28 cellular contexts compared by ENCODE assay signal in the genomic region with DNA sequence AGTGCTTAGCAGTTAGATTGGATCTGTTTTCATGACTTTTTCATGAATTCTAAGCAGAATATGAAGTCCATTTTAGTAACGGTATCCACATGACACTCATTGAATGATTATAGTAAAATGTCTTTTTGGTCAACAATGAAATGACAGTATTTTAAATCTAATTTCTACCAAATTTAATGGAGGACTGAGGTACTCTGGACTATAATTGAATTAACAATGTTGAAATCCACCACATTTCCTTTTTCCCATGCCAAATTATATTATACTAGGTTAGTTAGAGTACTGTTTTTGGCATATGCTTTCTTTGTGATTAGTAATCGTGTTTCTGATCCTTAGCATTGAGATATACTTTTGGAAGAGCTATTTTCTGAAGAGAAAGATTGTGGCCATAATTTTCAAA. TPM values are rescaled to one million over a fixed set of nuclear protein-coding genes. Genes with fewer than 3 reads are reported as not detected.
DNase-seq lines count a peak whose midpoint lies in the region; ATAC-seq, FAIRE-seq and TF ChIP-seq lines count a peak whose summit lies in the region.
"Had no signal": no experiment of that assay in that cellular context is flagged by ENCODE, and none has a peak within 500 bp of the region (broad histone marks: within the 10 kb centered on the region; RNA-seq: fewer than 3 reads in every experiment).

No MANE protein-coding gene starts in this region.

- intact Hi-C loops in activated CD4-positive, alpha-beta T cell treated with anti-CD3 and anti-CD28 coated beads for 36 hours (cut with DNase I, micrococcal nuclease): no loop called here
- intact Hi-C loops in CD4-positive, alpha-beta memory T cell (cut with micrococcal nuclease): no loop called here
- intact Hi-C loops in activated T-helper 2 cell treated with anti-CD3 and anti-CD28 coated beads, Interferon-gamma antibody, Interleukin-2, Interleukin-4, amounts not matched to agents 10 μg/mL and 5 μg/mL and 100 μg/mL, durations not matched to agents 14 hours and 24 hours and 36 hours (cut with micrococcal nuclease): no loop called here

- no peak for FAIRE-seq in GM12892 (lab: Jason Lieb, UNC)
- FAIRE-seq: D721Med, H1 had no signal

- peaks cover 62% of the 10 kb centered on the region for H3K4me1 Mint-ChIP-seq in activated CD4-positive, alpha-beta T cell treated with anti-CD3 and anti-CD28 coated beads for 36 hours
- H3K4me1 Mint-ChIP-seq in CD4-positive, alpha-beta memory T cell: peaks cover 52 to 79% (median 62%) of the 10 kb centered on the region in 4 donors
- H3K4me1 Mint-ChIP-seq in activated T-helper 2 cell treated with anti-CD3 and anti-CD28 coated beads, Interferon-gamma antibody, Interleukin-2, Interleukin-4, amounts not matched to agents 10 μg/mL and 5 μg/mL and 100 μg/mL, durations not matched to agents 14 hours and 24 hours and 36 hours (ENCODE audit: low read depth): peaks cover 41% of the 10 kb centered on the region
- peaks cover 30 to 72% (median 64%) of the 10 kb centered on the region in 4 donors for H3K4me1 Mint-ChIP-seq in naive thymus-derived CD8-positive, alpha-beta T cell

- no peak overlapping the region for H3K27ac ChIP-seq in CD4-positive, alpha-beta memory T cell (ENCODE audit: low read depth, low read length)
- H3K27ac ChIP-seq: brain microvascular endothelial cell, colonic mucosa, ovary, tibial artery had no signal

- no peak overlapping the region for H3K4me3 ChIP-seq in CD4-positive, alpha-beta memory T cell (ENCODE audit: low read length in 2 of 2)
- H3K4me3 ChIP-seq: colonic mucosa, ovary, spleen, tibial artery had no signal

- H3K36me3 Mint-ChIP-seq in activated CD4-positive, alpha-beta T cell treated with anti-CD3 and anti-CD28 coated beads for 36 hours (ENCODE audit: low read depth): peaks cover 40% of the 10 kb centered on the region
- peaks cover 15 to 41% of the 10 kb centered on the region in 2 donors for H3K36me3 Mint-ChIP-seq in CD4-positive, alpha-beta memory T cell
- peaks cover 52% of the 10 kb centered on the region for H3K36me3 Mint-ChIP-seq in activated T-helper 2 cell treated with anti-CD3 and anti-CD28 coated beads, Interferon-gamma antibody, Interleukin-2, Interleukin-4, amounts not matched to agents 10 μg/mL and 5 μg/mL and 100 μg/mL, durations not matched to agents 14 hours and 24 hours and 36 hours (ENCODE audit: low read depth)
- H3K36me3 Mint-ChIP-seq in naive thymus-derived CD8-positive, alpha-beta T cell: peaks cover 0 to 22% (median 2%) of the 10 kb centered on the region in 3 donors

- no peaks in the 10 kb centered on the region for H3K9me3 ChIP-seq in CD4-positive, alpha-beta memory T cell (ENCODE audit: control insufficient read depth in 1 of 2, low read length in 2 of 2)
- H3K9me3 ChIP-seq: colonic mucosa, ovary, spleen, tibial artery had no signal

- H3K27me3 Mint-ChIP-seq in activated CD4-positive, alpha-beta T cell treated with anti-CD3 and anti-CD28 coated beads for 36 hours: no peaks in the 10 kb centered on the region
- no peaks in the 10 kb centered on the region for H3K27me3 Mint-ChIP-seq in CD4-positive, alpha-beta memory T cell
- H3K27me3 Mint-ChIP-seq in activated T-helper 2 cell treated with anti-CD3 and anti-CD28 coated beads, Interferon-gamma antibody, Interleukin-2, Interleukin-4, amounts not matched to agents 10 μg/mL and 5 μg/mL and 100 μg/mL, durations not matched to agents 14 hours and 24 hours and 36 hours (ENCODE audit: low read depth): no peaks in the 10 kb centered on the region
- no peaks in the 10 kb centered on the region for H3K27me3 Mint-ChIP-seq in naive thymus-derived CD8-positive, alpha-beta T cell

- H3K4me3 Mint-ChIP-seq in activated CD4-positive, alpha-beta T cell treated with anti-CD3 and anti-CD28 coated beads for 36 hours: no peak overlapping the region
- H3K4me3 Mint-ChIP-seq in CD4-positive, alpha-beta memory T cell: peak overlapping the region in 7 of 8 donors; percentile 19 to 72 (median 40)
- no peak overlapping the region for H3K4me3 Mint-ChIP-seq in activated T-helper 2 cell treated with anti-CD3 and anti-CD28 coated beads, Interferon-gamma antibody, Interleukin-2, Interleukin-4, amounts not matched to agents 10 μg/mL and 5 μg/mL and 100 μg/mL, durations not matched to agents 14 hours and 24 hours and 36 hours (ENCODE audit: low read depth)
- peak overlapping the region in 9 of 10 donors; percentile 34 to 73 (median 52) for H3K4me3 Mint-ChIP-seq in naive thymus-derived CD8-positive, alpha-beta T cell

- CTCF ChIA-PET in activated CD4-positive, alpha-beta T cell treated with anti-CD3 and anti-CD28 coated beads for 36 hours (lab: Charles Lee): interaction anchor here (1.0 kb wide), 1 partner anchor 32 kb away, joined by 3 read pairs; no protein-coding TSS in a partner anchor
- CTCF ChIA-PET in CD4-positive, alpha-beta memory T cell (lab: Charles Lee; ENCODE audit: partially characterized antibody): no interaction called here

- H3K27me3 ChIP-seq in CD4-positive, alpha-beta memory T cell (ENCODE audit: insufficient read depth, low read length): no peaks in the 10 kb centered on the region
- H3K27me3 ChIP-seq: brain microvascular endothelial cell, colonic mucosa, ovary, spleen, tibial artery had no signal

- H3K4me1 ChIP-seq in CD4-positive, alpha-beta memory T cell (ENCODE audit: insufficient read depth, low read length): peaks cover 67% of the 10 kb centered on the region
- H3K4me1 ChIP-seq: colonic mucosa had no signal

- ATAC-seq in activated CD4-positive, alpha-beta T cell treated with anti-CD3 and anti-CD28 coated beads for 36 hours: no peak
- no peak for ATAC-seq in naive thymus-derived CD8-positive, alpha-beta T cell
- no peak for ATAC-seq in GM21360 (IDR thresholded peaks at IDR 0.05; ENCODE audit: unreplicated experiment)
- ATAC-seq: Right ventricle myocardium inferior had no signal

- H3K36me3 ChIP-seq in CD4-positive, alpha-beta memory T cell (ENCODE audit: insufficient read depth, low read length): peaks cover 5% of the 10 kb centered on the region
- H3K36me3 ChIP-seq: brain microvascular endothelial cell, colonic mucosa, ovary, tibial artery had no signal

- H3K9me3 Mint-ChIP-seq in activated CD4-positive, alpha-beta T cell treated with anti-CD3 and anti-CD28 coated beads for 36 hours (ENCODE audit: low read depth): peaks cover 6% of the 10 kb centered on the region
- H3K9me3 Mint-ChIP-seq in CD4-positive, alpha-beta memory T cell: peaks cover 0 to 4% (median 0%) of the 10 kb centered on the region in 8 donors
- H3K9me3 Mint-ChIP-seq in activated T-helper 2 cell treated with anti-CD3 and anti-CD28 coated beads, Interferon-gamma antibody, Interleukin-2, Interleukin-4, amounts not matched to agents 10 μg/mL and 5 μg/mL and 100 μg/mL, durations not matched to agents 14 hours and 24 hours and 36 hours: peaks cover 20% of the 10 kb centered on the region
- H3K9me3 Mint-ChIP-seq in naive thymus-derived CD8-positive, alpha-beta T cell: peaks cover 0 to 4% (median 0%) of the 10 kb centered on the region in 9 donors

- no peak for TF ChIP-seq POLR2A in GM12892 (IDR thresholded peaks at IDR 0.05; ENCODE audit: low read depth, low read length)

- peak overlapping the region; percentile 68 for H3K27ac Mint-ChIP-seq in activated CD4-positive, alpha-beta T cell treated with anti-CD3 and anti-CD28 coated beads for 36 hours
- peak overlapping the region in 6 of 7 donors; percentile 6 to 77 (median 47) for H3K27ac Mint-ChIP-seq in CD4-positive, alpha-beta memory T cell
- peak overlapping the region; percentile 48 for H3K27ac Mint-ChIP-seq in activated T-helper 2 cell treated with anti-CD3 and anti-CD28 coated beads, Interferon-gamma antibody, Interleukin-2, Interleukin-4, amounts not matched to agents 10 μg/mL and 5 μg/mL and 100 μg/mL, durations not matched to agents 14 hours and 24 hours and 36 hours
- peak overlapping the region; percentile 1 to 87 (median 67) for H3K27ac Mint-ChIP-seq in naive thymus-derived CD8-positive, alpha-beta T cell

- no peak for DNase-seq in activated CD4-positive, alpha-beta T cell treated with anti-CD3 and anti-CD28 coated beads for 36 hours
- no peak for DNase-seq in activated CD4-positive, alpha-beta T cell treated with anti-CD3 and anti-CD28 coated beads for 1 hour
- no peak for DNase-seq in CD4-positive, alpha-beta memory T cell
- DNase-seq in activated T-helper 2 cell treated with anti-CD3 and anti-CD28 coated beads, Interferon-gamma antibody, Interleukin-2, Interleukin-4, amounts not matched to agents 10 μg/mL and 5 μg/mL and 100 μg/mL, durations not matched to agents 14 hours and 24 hours and 36 hours (ENCODE audit: low spot score): no peak
- no peak for DNase-seq in naive thymus-derived CD8-positive, alpha-beta T cell
- DNase-seq in DMS53 (lab: John Stamatoyannopoulos, UW) (no peak), GM12892 (ENCODE audit: insufficient read length) (no peak)
- DNase-seq: 8988T; activated CD4-positive, alpha-beta T cell treated with anti-CD3 and anti-CD28 coated beads for 48 hours; activated CD8-positive, alpha-beta memory T cell treated with anti-CD3 and anti-CD28 coated beads, Interleukin-2, amount 50 U/mL, for 48 hours; brain microvascular endothelial cell; colonic mucosa; EL; Karpas-422; kidney glomerular epithelial cell; NCI-H1048; NCI-H187 treated with DMSO at 0.1 percent for 48 hours; NCI-H2227 treated with DMSO at 0.1 percent for 48 hours; OCI-M1; ovary; spleen; stimulated activated CD4-positive, alpha-beta T cell treated with anti-CD3 and anti-CD28 coated beads, Interleukin-4, amount 100 ng/mL, for 1 hour; stimulated activated naive CD4-positive, alpha-beta T cell treated with Interleukin-2 at 50 U/mL for 16 hours; tibial artery had no signal

- POLR2A ChIA-PET in activated CD4-positive, alpha-beta T cell treated with anti-CD3 and anti-CD28 coated beads for 36 hours (lab: Charles Lee): no interaction called here
- POLR2A ChIA-PET in CD4-positive, alpha-beta memory T cell (lab: Charles Lee; ENCODE audit: partially characterized antibody): interaction anchor here (0.7 to 3.2 kb wide), 5 partner anchors 26 to 69 kb away, joined by 3 to 18 read pairs (median 4); a partner anchor contains a TSS
- POLR2A ChIA-PET in naive thymus-derived CD8-positive, alpha-beta T cell (lab: Charles Lee): interaction anchor here (0.6 to 2.0 kb wide), 4 partner anchors 14 to 121 kb away, joined by 3 to 6 read pairs (median 3); a partner anchor contains a TSS

RNA-seq across cellular contexts. Expression of a gene that starts 40.6 kb away (rescaled TPM):
- total RNA-seq in activated CD4-positive, alpha-beta T cell treated with anti-CD3 and anti-CD28 coated beads for 36 hours: 10 to 100 TPM; 68.3 to 99.6 TPM
- total RNA-seq in CD4-positive, alpha-beta memory T cell: 100 to 1,000 TPM; 298 to 316 TPM
- 100 to 1,000 TPM; 414 to 773 TPM for polyA plus RNA-seq in CD4-positive, alpha-beta memory T cell
- total RNA-seq in activated T-helper 2 cell treated with anti-CD3 and anti-CD28 coated beads, Interferon-gamma antibody, Interleukin-2, Interleukin-4, amounts not matched to agents 10 μg/mL and 5 μg/mL and 100 μg/mL, durations not matched to agents 14 hours and 24 hours and 36 hours: 89.5 and 91.0 TPM in 2 replicates
- total RNA-seq in naive thymus-derived CD8-positive, alpha-beta T cell: 100 to 1,000 TPM; 313 to 326 TPM
- 100 to 1,000 TPM; 423 to 544 (median 480) TPM for polyA plus RNA-seq in naive thymus-derived CD8-positive, alpha-beta T cell
- 86.3 TPM for polyA plus RNA-seq in GM12892 (2012; ENCODE audit: missing spikeins)

Comparison
In these comparisons a context has a peak if more than half of its experiments do, and no peak if none do; other contexts are left out.
1. H3K4me3 Mint-ChIP-seq: peak in CD4-positive, alpha-beta memory T cell (7 of 8) and naive thymus-derived CD8-positive, alpha-beta T cell (9 of 10); none in activated CD4-positive, alpha-beta T cell treated with anti-CD3 and anti-CD28 coated beads for 36 hours (single experiment) and activated T-helper 2 cell treated with anti-CD3 and anti-CD28 coated beads, Interferon-gamma antibody, Interleukin-2, Interleukin-4, amounts not matched to agents 10 μg/mL and 5 μg/mL and 100 μg/mL, durations not matched to agents 14 hours and 24 hours and 36 hours (single experiment).
2. Peak in every context shown above with its lines, with median percentiles within 50 percentile points of each other: H3K27ac Mint-ChIP-seq.